ENCODE assay signal across 1 cellular context in the genomic region with DNA sequence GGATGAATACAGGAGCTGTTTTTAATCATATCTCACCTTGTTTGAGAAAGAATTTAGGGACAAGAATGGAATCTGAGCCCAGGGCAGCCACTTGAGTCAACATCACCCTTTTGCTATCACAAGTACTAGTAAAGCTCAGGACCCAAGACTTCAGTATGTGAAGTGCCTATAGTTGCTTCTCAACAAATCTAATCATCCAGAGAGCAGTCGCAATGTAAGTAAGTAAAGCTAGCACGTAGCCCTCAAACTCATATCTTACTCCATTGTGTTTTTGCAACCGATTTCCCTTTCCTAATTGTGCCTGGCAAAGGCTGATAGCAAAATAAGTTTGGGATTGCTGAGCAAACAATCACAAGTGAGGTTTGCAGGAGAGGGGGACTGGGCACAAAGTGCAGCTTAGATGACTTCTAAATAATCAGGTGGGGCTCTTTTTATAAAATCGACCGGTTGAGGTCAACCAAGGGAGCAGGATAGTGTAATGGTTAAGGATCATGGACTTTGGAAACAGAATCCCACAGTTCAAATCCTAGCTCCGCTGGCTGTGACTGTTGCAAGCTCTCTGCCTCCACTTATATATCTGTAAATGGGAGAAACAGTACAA.
TF ChIP-seq lines count a peak whose summit lies in the region.

No MANE protein-coding gene starts in this region.

TF ChIP-seq in HepG2, 621 proteins besides CTCF, POLR2A, EP300 and RAD21 (continues in another document):
- TF ChIP-seq HDAC6 (IDR thresholded peaks at IDR 0.05; ENCODE audit: low read depth, low read length) (no peak), HES4 (CRISPR knock-in tag; IDR thresholded peaks at IDR 0.05; ENCODE audit: borderline replicate concordance) (no peak), ZNF230 (CRISPR knock-in tag; IDR thresholded peaks at IDR 0.05) (0 out of 2 replicates have a peak, but pooled peaks have one; percentile 56), RARA (CRISPR knock-in tag; IDR thresholded peaks at IDR 0.05) (peak; percentile 84), POGZ (CRISPR knock-in tag; IDR thresholded peaks at IDR 0.05) (peak; percentile 14; the same call in 1 of the 2 replicates), ZNF235 (CRISPR knock-in tag; IDR thresholded peaks at IDR 0.05; ENCODE audit: borderline replicate concordance) (no peak), TEAD3 (CRISPR knock-in tag; optimal IDR thresholded peaks at IDR 0.05; ENCODE audit: borderline replicate concordance) (peak; percentile 41), ZNF331 (CRISPR knock-in tag; IDR thresholded peaks at IDR 0.05) (peak; percentile 43; the same call in 1 of the 2 replicates), SOX13 (IDR thresholded peaks at IDR 0.05) (0 out of 2 replicates have a peak, but pooled peaks have one; percentile 10), SOX13 (CRISPR knock-in tag; conservative IDR thresholded peaks at IDR 0.05 in 1 of 2, IDR thresholded peaks at IDR 0.05 in 1 of 2) (peak in 1 of 2 experiments; percentile 51; a peak in 1 of 4 replicates), CBX5 (CRISPR knock-in tag; IDR thresholded peaks at IDR 0.05; ENCODE audit: borderline replicate concordance) (0 out of 2 replicates have a peak, but pooled peaks have one; percentile 16), ZNF335 (CRISPR knock-in tag; IDR thresholded peaks at IDR 0.05) (peak; percentile 54; the same call in 1 of the 2 replicates), CREM (IDR thresholded peaks at IDR 0.05) (peak; percentile 52; the same call in 1 of the 2 replicates), CREM (CRISPR knock-in tag; IDR thresholded peaks at IDR 0.05) (no peak), CAMTA2 (CRISPR knock-in tag; IDR thresholded peaks at IDR 0.05; ENCODE audit: borderline replicate concordance) (no peak), ZNF124 (CRISPR knock-in tag; IDR thresholded peaks at IDR 0.05) (peak; percentile 55; the same call in 1 of the 2 replicates), ZNF543 (CRISPR knock-in tag; IDR thresholded peaks at IDR 0.05) (no peak), ZNF556 (CRISPR knock-in tag; IDR thresholded peaks at IDR 0.05; ENCODE audit: borderline replicate concordance) (peak; percentile 73; the same call in 1 of the 2 replicates), ZSCAN29 (CRISPR knock-in tag; conservative IDR thresholded peaks at IDR 0.05) (peak; percentile 31; the same call in 1 of the 2 replicates), KAT2B (IDR thresholded peaks at IDR 0.05; ENCODE audit: borderline replicate concordance, low read depth, low read length) (0 out of 2 replicates have a peak, but pooled peaks have one; percentile 14), NR2C2 (CRISPR knock-in tag; IDR thresholded peaks at IDR 0.05; ENCODE audit: borderline replicate concordance) (peak; percentile 59), PAX8 (CRISPR knock-in tag; IDR thresholded peaks at IDR 0.05; ENCODE audit: borderline replicate concordance) (no peak), LCORL (IDR thresholded peaks at IDR 0.05) (no peak), LCORL (CRISPR knock-in tag; IDR thresholded peaks at IDR 0.05) (peak; percentile 67), ZSCAN31 (CRISPR knock-in tag; IDR thresholded peaks at IDR 0.05; ENCODE audit: low read depth) (peak; percentile 80), NR2F1 (CRISPR knock-in tag; IDR thresholded peaks at IDR 0.05) (peak in 1 of 2 experiments; percentile 54; a peak in 2 of 4 replicates), ZBTB8A (CRISPR knock-in tag; IDR thresholded peaks at IDR 0.05; ENCODE audit: borderline replicate concordance, low read depth) (no peak), BHLHE40 (IDR thresholded peaks at IDR 0.05; ENCODE audit: low read length) (no peak), GFI1 (CRISPR knock-in tag; IDR thresholded peaks at IDR 0.05; ENCODE audit: borderline replicate concordance) (peak; percentile 73), DPF2 (CRISPR knock-in tag; IDR thresholded peaks at IDR 0.05; ENCODE audit: borderline replicate concordance, low read depth) (0 out of 2 replicates have a peak, but pooled peaks have one; percentile 34), KMT2B (CRISPR knock-in tag; IDR thresholded peaks at IDR 0.05) (peak; percentile 18; the same call in 1 of the 2 replicates), KAT8 (CRISPR knock-in tag; IDR thresholded peaks at IDR 0.05) (peak; percentile 63), RXRB (CRISPR knock-in tag; IDR thresholded peaks at IDR 0.05; ENCODE audit: borderline replicate concordance) (peak; percentile 80), PHF20 (CRISPR knock-in tag; IDR thresholded peaks at IDR 0.05) (0 out of 2 replicates have a peak, but pooled peaks have one; percentile 13), ZNF501 (CRISPR knock-in tag; IDR thresholded peaks at IDR 0.05) (peak; percentile 32; the same call in 1 of the 2 replicates), ZNF33B (CRISPR knock-in tag; IDR thresholded peaks at IDR 0.05) (peak; percentile 72; the same call in 1 of the 2 replicates), ZMYM2 (CRISPR knock-in tag; IDR thresholded peaks at IDR 0.05) (peak; percentile 78), ZNF746 (CRISPR knock-in tag; IDR thresholded peaks at IDR 0.05) (peak; percentile 57; the same call in 1 of the 2 replicates), MEIS1 (CRISPR knock-in tag; IDR thresholded peaks at IDR 0.05; ENCODE audit: borderline replicate concordance) (peak; percentile 65; the same call in 1 of the 2 replicates), ZNF17 (CRISPR knock-in tag; IDR thresholded peaks at IDR 0.05) (no peak)
- TF ChIP-seq, protein P1, sequence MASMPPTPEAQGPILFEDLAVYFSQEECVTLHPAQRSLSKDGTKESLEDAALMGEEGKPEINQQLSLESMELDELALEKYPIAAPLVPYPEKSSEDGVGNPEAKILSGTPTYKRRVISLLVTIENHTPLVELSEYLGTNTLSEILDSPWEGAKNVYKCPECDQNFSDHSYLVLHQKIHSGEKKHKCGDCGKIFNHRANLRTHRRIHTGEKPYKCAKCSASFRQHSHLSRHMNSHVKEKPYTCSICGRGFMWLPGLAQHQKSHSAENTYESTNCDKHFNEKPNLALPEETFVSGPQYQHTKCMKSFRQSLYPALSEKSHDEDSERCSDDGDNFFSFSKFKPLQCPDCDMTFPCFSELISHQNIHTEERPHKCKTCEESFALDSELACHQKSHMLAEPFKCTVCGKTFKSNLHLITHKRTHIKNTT (CRISPR knock-in tag; IDR thresholded peaks at IDR 0.05) = no peak
- TF ChIP-seq, protein P2, sequence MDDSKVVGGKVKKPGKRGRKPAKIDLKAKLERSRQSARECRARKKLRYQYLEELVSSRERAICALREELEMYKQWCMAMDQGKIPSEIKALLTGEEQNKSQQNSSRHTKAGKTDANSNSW (CRISPR knock-in tag; IDR thresholded peaks at IDR 0.05; ENCODE audit: borderline replicate concordance) = no peak
- TF ChIP-seq, protein P3, sequence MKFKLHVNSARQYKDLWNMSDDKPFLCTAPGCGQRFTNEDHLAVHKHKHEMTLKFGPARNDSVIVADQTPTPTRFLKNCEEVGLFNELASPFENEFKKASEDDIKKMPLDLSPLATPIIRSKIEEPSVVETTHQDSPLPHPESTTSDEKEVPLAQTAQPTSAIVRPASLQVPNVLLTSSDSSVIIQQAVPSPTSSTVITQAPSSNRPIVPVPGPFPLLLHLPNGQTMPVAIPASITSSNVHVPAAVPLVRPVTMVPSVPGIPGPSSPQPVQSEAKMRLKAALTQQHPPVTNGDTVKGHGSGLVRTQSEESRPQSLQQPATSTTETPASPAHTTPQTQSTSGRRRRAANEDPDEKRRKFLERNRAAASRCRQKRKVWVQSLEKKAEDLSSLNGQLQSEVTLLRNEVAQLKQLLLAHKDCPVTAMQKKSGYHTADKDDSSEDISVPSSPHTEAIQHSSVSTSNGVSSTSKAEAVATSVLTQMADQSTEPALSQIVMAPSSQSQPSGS (CRISPR knock-in tag; IDR thresholded peaks at IDR 0.05) = 0 out of 2 replicates have a peak, but pooled peaks have one; percentile 20
- TF ChIP-seq, protein P4, sequence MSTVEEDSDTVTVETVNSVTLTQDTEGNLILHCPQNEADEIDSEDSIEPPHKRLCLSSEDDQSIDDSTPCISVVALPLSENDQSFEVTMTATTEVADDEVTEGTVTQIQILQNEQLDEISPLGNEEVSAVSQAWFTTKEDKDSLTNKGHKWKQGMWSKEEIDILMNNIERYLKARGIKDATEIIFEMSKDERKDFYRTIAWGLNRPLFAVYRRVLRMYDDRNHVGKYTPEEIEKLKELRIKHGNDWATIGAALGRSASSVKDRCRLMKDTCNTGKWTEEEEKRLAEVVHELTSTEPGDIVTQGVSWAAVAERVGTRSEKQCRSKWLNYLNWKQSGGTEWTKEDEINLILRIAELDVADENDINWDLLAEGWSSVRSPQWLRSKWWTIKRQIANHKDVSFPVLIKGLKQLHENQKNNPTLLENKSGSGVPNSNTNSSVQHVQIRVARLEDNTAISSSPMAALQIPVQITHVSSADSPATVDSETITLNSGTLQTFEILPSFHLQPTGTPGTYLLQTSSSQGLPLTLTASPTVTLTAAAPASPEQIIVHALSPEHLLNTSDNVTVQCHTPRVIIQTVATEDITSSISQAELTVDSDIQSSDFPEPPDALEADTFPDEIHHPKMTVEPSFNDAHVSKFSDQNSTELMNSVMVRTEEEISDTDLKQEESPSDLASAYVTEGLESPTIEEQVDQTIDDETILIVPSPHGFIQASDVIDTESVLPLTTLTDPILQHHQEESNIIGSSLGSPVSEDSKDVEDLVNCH (CRISPR knock-in tag; IDR thresholded peaks at IDR 0.05) = no peak
- TF ChIP-seq, protein P5, sequence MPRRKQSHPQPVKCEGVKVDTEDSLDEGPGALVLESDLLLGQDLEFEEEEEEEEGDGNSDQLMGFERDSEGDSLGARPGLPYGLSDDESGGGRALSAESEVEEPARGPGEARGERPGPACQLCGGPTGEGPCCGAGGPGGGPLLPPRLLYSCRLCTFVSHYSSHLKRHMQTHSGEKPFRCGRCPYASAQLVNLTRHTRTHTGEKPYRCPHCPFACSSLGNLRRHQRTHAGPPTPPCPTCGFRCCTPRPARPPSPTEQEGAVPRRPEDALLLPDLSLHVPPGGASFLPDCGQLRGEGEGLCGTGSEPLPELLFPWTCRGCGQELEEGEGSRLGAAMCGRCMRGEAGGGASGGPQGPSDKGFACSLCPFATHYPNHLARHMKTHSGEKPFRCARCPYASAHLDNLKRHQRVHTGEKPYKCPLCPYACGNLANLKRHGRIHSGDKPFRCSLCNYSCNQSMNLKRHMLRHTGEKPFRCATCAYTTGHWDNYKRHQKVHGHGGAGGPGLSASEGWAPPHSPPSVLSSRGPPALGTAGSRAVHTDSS (CRISPR knock-in tag; conservative IDR thresholded peaks at IDR 0.05) = no peak
- TF ChIP-seq, protein P6, sequence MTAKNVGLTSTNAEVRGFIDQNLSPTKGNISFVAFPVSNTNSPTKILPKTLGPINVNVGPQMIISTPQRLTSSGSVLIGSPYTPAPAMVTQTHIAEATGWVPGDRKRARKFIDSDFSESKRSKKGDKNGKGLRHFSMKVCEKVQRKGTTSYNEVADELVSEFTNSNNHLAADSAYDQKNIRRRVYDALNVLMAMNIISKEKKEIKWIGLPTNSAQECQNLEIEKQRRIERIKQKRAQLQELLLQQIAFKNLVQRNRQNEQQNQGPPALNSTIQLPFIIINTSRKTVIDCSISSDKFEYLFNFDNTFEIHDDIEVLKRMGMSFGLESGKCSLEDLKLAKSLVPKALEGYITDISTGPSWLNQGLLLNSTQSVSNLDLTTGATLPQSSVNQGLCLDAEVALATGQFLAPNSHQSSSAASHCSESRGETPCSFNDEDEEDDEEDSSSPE (CRISPR knock-in tag; IDR thresholded peaks at IDR 0.05) = peak; percentile 19; the same call in 1 of the 2 replicates
- TF ChIP-seq, protein P7, sequence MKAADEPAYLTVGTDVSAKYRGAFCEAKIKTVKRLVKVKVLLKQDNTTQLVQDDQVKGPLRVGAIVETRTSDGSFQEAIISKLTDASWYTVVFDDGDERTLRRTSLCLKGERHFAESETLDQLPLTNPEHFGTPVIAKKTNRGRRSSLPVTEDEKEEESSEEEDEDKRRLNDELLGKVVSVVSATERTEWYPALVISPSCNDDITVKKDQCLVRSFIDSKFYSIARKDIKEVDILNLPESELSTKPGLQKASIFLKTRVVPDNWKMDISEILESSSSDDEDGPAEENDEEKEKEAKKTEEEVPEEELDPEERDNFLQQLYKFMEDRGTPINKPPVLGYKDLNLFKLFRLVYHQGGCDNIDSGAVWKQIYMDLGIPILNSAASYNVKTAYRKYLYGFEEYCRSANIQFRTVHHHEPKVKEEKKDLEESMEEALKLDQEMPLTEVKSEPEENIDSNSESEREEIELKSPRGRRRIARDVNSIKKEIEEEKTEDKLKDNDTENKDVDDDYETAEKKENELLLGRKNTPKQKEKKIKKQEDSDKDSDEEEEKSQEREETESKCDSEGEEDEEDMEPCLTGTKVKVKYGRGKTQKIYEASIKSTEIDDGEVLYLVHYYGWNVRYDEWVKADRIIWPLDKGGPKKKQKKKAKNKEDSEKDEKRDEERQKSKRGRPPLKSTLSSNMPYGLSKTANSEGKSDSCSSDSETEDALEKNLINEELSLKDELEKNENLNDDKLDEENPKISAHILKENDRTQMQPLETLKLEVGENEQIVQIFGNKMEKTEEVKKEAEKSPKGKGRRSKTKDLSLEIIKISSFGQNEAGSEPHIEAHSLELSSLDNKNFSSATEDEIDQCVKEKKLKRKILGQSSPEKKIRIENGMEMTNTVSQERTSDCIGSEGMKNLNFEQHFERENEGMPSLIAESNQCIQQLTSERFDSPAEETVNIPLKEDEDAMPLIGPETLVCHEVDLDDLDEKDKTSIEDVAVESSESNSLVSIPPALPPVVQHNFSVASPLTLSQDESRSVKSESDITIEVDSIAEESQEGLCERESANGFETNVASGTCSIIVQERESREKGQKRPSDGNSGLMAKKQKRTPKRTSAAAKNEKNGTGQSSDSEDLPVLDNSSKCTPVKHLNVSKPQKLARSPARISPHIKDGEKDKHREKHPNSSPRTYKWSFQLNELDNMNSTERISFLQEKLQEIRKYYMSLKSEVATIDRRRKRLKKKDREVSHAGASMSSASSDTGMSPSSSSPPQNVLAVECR (CRISPR knock-in tag; IDR thresholded peaks at IDR 0.05; ENCODE audit: borderline replicate concordance) = peak; percentile 54; the same call in 1 of the 2 replicates
- TF ChIP-seq, protein P8, sequence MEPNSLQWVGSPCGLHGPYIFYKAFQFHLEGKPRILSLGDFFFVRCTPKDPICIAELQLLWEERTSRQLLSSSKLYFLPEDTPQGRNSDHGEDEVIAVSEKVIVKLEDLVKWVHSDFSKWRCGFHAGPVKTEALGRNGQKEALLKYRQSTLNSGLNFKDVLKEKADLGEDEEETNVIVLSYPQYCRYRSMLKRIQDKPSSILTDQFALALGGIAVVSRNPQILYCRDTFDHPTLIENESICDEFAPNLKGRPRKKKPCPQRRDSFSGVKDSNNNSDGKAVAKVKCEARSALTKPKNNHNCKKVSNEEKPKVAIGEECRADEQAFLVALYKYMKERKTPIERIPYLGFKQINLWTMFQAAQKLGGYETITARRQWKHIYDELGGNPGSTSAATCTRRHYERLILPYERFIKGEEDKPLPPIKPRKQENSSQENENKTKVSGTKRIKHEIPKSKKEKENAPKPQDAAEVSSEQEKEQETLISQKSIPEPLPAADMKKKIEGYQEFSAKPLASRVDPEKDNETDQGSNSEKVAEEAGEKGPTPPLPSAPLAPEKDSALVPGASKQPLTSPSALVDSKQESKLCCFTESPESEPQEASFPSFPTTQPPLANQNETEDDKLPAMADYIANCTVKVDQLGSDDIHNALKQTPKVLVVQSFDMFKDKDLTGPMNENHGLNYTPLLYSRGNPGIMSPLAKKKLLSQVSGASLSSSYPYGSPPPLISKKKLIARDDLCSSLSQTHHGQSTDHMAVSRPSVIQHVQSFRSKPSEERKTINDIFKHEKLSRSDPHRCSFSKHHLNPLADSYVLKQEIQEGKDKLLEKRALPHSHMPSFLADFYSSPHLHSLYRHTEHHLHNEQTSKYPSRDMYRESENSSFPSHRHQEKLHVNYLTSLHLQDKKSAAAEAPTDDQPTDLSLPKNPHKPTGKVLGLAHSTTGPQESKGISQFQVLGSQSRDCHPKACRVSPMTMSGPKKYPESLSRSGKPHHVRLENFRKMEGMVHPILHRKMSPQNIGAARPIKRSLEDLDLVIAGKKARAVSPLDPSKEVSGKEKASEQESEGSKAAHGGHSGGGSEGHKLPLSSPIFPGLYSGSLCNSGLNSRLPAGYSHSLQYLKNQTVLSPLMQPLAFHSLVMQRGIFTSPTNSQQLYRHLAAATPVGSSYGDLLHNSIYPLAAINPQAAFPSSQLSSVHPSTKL (CRISPR knock-in tag; IDR thresholded peaks at IDR 0.05) = peak; percentile 69
